ENCODE assay signal across 8 cellular contexts in genomic region chr20:10673831-10674683, GRCh38. TPM values are rescaled to one million over a fixed set of nuclear protein-coding genes. Genes with fewer than 3 reads are reported as not detected.
DNase-seq lines count a peak whose midpoint lies in the region; ATAC-seq and TF ChIP-seq lines count a peak whose summit lies in the region.

Gene JAG1, minus strand, starts transcription at chr20:10673999. Its CDS starts 469 bp downstream, at chr20:10673530.

- in situ Hi-C loops in T47D (cut with HindIII; ENCODE audit: low pct_unique_long_range_greater_than_20kb, low sequenced_read_pairs), result no loop called here

- peak within 1 kb of the TSS; percentile 92 for H3K4me3 ChIP-seq in AG04449 (ENCODE audit: low read depth, low read length)
- peak within 1 kb of the TSS; percentile 77 for H3K4me3 ChIP-seq in iPS-15b (ENCODE audit: low read depth, low read length)

- no peaks in the 10 kb centered on the region for H3K9me3 ChIP-seq in iPS-15b (ENCODE audit: control insufficient read depth, insufficient read depth, low read length)

- peaks cover 26% of the 10 kb centered on the region for H3K4me1 ChIP-seq in iPS-15b (ENCODE audit: control insufficient read depth, insufficient read depth, low read length)

- ATAC-seq in GM18511 (IDR thresholded peaks at IDR 0.05; ENCODE audit: unreplicated experiment), result peak; percentile 57
- peak; percentile 57 for ATAC-seq in HG02938 (IDR thresholded peaks at IDR 0.05; ENCODE audit: unreplicated experiment)
- ATAC-seq in sciatic nerve, result peak; percentile 88

- intact Hi-C loops in sciatic nerve (cut with DNase I), result no loop called here

- peak within 1 kb of the TSS; percentile 85 for H3K9ac ChIP-seq in iPS-15b (ENCODE audit: low read depth, low read length)

- H3K36me3 ChIP-seq in iPS-15b (ENCODE audit: control insufficient read depth, insufficient read depth, low read length), result no peaks in the 10 kb centered on the region

- CTCF ChIA-PET in AG04449 (lab: Yijun Ruan, JAX), result interaction anchor here (0.7 to 2.9 kb wide), 30 partner anchors 9 to 869 kb away, joined by 3 to 16 read pairs (median 3); no protein-coding TSS in a partner anchor

- POLR2A ChIA-PET in AG04449 (lab: Yijun Ruan, JAX), result interaction anchor here (0.9 to 1.5 kb wide), 6 partner anchors 9 to 504 kb away, joined by 3 to 7 read pairs (median 4); partner anchors contain the start of gene MKKS

- peaks cover 2% of the 10 kb centered on the region for H3K27me3 ChIP-seq in iPS-15b (ENCODE audit: control insufficient read depth, insufficient read depth, low read length)

- peak; percentile 82 for DNase-seq in AG04449 (ENCODE audit: low read depth, low spot score)
- DNase-seq in NCI-H146 treated with DMSO at 0.1 percent for 48 hours (lab: John Stamatoyannopoulos, UW; ENCODE audit: unreplicated experiment), result peak; percentile 93
- peak in 4 of 5 donors; percentile 8 to 80 (median 23) for DNase-seq in T-helper 1 cell
- DNase-seq in T47D (ENCODE audit: low read depth in 1 of 2, low spot score in 1 of 2), result peak; percentile 94 to 99
- peak; percentile 97 for DNase-seq in sciatic nerve (ENCODE audit: low spot score)

- no peak for TF ChIP-seq CTCF in AG04449 (IDR thresholded peaks at IDR 0.05; ENCODE audit: insufficient read depth, low read length, missing control alignments)

RNA-seq across cellular contexts. Expression of gene JAG1, which starts in this region (rescaled TPM):
- 81.6 TPM for total RNA-seq in sciatic nerve

Comparison
In these comparisons a context has a peak if more than half of its experiments do, and no peak if none do; other contexts are left out.
1. Peak in every context shown above with its lines: DNase-seq, ATAC-seq and H3K4me3 ChIP-seq.
2. DNase-seq: peak in every context shown above with its lines; median percentile 97 in sciatic nerve; 96 in T47D; 93 in NCI-H146 treated with DMSO at 0.1 percent for 48 hours; 82 in AG04449; 23 in T-helper 1 cell.